ENCODE assay signal across 8 cellular contexts in the genomic region with DNA sequence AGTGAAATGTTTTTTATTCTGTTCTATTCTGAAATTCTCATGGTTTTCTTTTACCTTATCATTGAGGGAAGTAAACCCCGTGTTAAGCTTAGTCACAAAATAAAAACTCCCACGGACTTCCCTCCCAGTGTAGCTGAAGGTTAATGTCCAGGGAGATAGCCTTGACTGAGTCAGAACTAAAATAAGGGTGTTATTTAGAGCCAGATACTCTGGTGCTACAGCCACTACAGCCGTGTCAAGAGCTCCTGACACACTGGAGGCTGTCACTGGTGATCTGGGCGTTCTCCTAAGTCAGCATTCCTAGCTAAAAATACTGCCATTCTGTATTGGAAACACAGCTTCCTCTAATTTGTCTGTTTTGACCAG.
A peak's percentile ranks its signal among the peaks of the same experiment; 100 is the strongest.
DNase-seq lines count a peak whose midpoint lies in the region; ATAC-seq lines count a peak whose summit lies in the region.

No MANE protein-coding gene starts in this region.

- peak; percentile 55 for DNase-seq in GM04504 (ENCODE audit: low read depth)
- DNase-seq in caudate nucleus (lab: John Stamatoyannopoulos, UW) = no peak
- DNase-seq in medulla oblongata (ENCODE audit: extremely low spot score) = peak; percentile 85
- no peak for DNase-seq in NCI-H526 treated with DMSO at 0.1 percent for 48 hours (lab: John Stamatoyannopoulos, UW)

- ATAC-seq in HG03432 (IDR thresholded peaks at IDR 0.05; ENCODE audit: unreplicated experiment) = peak; percentile 68
- ATAC-seq in GM19455 (IDR thresholded peaks at IDR 0.05; ENCODE audit: unreplicated experiment) = no peak
- no peak for ATAC-seq in HG03280 (IDR thresholded peaks at IDR 0.05; ENCODE audit: unreplicated experiment)
- no peak for ATAC-seq in HG03045 (IDR thresholded peaks at IDR 0.05; ENCODE audit: unreplicated experiment)

- peak overlapping the region; percentile 49 for H3K27ac ChIP-seq in caudate nucleus (ENCODE audit: low read depth, low read length)

Comparison
In these comparisons a context has a peak if more than half of its experiments do, and no peak if none do; other contexts are left out.
1. DNase-seq: peak in GM04504 (single experiment) and medulla oblongata (single experiment); none in caudate nucleus (0 of 61) and NCI-H526 treated with DMSO at 0.1 percent for 48 hours (single experiment).